8 cellular contexts compared by ENCODE assay signal in genomic region chr14:75399819-75400678, GRCh38. TPM values are rescaled to one million over a fixed set of nuclear protein-coding genes. Genes with fewer than 3 reads are reported as not detected.
A peak's percentile ranks its signal among the peaks of the same experiment; 100 is the strongest.
DNase-seq lines count a peak whose midpoint lies in the region; ATAC-seq and TF ChIP-seq lines count a peak whose summit lies in the region.

No MANE protein-coding gene starts in this region.

- DNase-seq in DMS53 (lab: John Stamatoyannopoulos, UW): peak; percentile 63
- DNase-seq in NCI-H187 treated with DMSO at 0.1 percent for 48 hours (lab: John Stamatoyannopoulos, UW): peak; percentile 88
- DNase-seq in kidney epithelial cell (ENCODE audit: low read depth): peak; percentile 47
- DNase-seq in suprapubic skin (ENCODE audit: low spot score in 2 of 2): peak; percentile 94 to 97

- peaks cover 30% of the 10 kb centered on the region for H3K4me1 ChIP-seq in suprapubic skin

- TF ChIP-seq CTCF in kidney epithelial cell (IDR thresholded peaks at IDR 0.05; ENCODE audit: insufficient read depth, low read length, poor library complexity, severe bottlenecking): no peak
- TF ChIP-seq CTCF in suprapubic skin (IDR thresholded peaks at IDR 0.05): no peak

- no peaks in the 10 kb centered on the region for H3K36me3 ChIP-seq in kidney epithelial cell (ENCODE audit: control insufficient read depth, insufficient read depth, low read length)
- no peaks in the 10 kb centered on the region for H3K36me3 ChIP-seq in suprapubic skin

- H3K27ac ChIP-seq in angular gyrus (ENCODE audit: low read depth, low read length) (peak overlapping the region; percentile 37), suprapubic skin (peak overlapping the region; percentile 81)

- no peak for TF ChIP-seq EP300 in suprapubic skin (IDR thresholded peaks at IDR 0.05)

- no peak for TF ChIP-seq POLR2A in suprapubic skin (IDR thresholded peaks at IDR 0.05)

- no peaks in the 10 kb centered on the region for H3K9me3 ChIP-seq in suprapubic skin

- ATAC-seq in activated CD4-positive, CD25-positive, alpha-beta regulatory T cell treated with anti-CD3 and anti-CD28 coated beads, Interleukin-2, amount 50 U/mL, for 24 hours: no peak
- ATAC-seq in HG03097 (IDR thresholded peaks at IDR 0.05; ENCODE audit: low FRiP score, unreplicated experiment) (no peak), HG02938 (IDR thresholded peaks at IDR 0.05; ENCODE audit: unreplicated experiment) (no peak)

- H3K27me3 ChIP-seq in kidney epithelial cell (ENCODE audit: control insufficient read depth, insufficient read depth, low read length): peaks cover 5% of the 10 kb centered on the region
- H3K27me3 ChIP-seq in suprapubic skin: no peaks in the 10 kb centered on the region

- H3K4me3 ChIP-seq in kidney epithelial cell (ENCODE audit: low read depth, low read length) (no peak overlapping the region), suprapubic skin (no peak overlapping the region)

- 28% methylated on average over 7 of the region's 8 CpGs for WGBS in suprapubic skin

RNA-seq across cellular contexts. Expression of gene JDP2, which starts 27.8 kb away (rescaled TPM):
- total RNA-seq in kidney epithelial cell (41.5 and 43.5 TPM in 2 replicates), suprapubic skin (10 to 100 TPM; 36.0 to 72.7 (median 50.4) TPM)
